Comparison of ENCODE assay signal across 19 cellular contexts in genomic region chr1:30183006-30183405, GRCh38.
"Had no signal": no experiment of that assay in that cellular context is flagged by ENCODE, and none has a peak within 500 bp of the region (broad histone marks: within the 10 kb centered on the region; RNA-seq: fewer than 3 reads in every experiment).

No MANE protein-coding gene starts in this region.

- H3K27ac Mint-ChIP-seq: mesothelial cell of epicardium had no signal

- DNase-seq: dermis blood vessel endothelial cell; dorsolateral prefrontal cortex; effector CD8-positive, alpha-beta T cell; effector memory CD8-positive, alpha-beta T cell; esophagus squamous epithelium; foreskin fibroblast; foreskin melanocyte; gastrocnemius medialis; glutamatergic neuron; heart right ventricle; hippocampal formation; left cardiac atrium; left lung; left ventricle myocardium superior; lower lobe of right lung; mesenchymal stem cell; mucosa of descending colon had no signal

- ATAC-seq: effector memory CD8-positive, alpha-beta T cell; gastrocnemius medialis; heart right ventricle; left cardiac atrium; left lung; left ventricle myocardium superior; lower lobe of right lung; mucosa of descending colon had no signal

- H3K27ac ChIP-seq: coronary artery, dorsolateral prefrontal cortex, esophagus squamous epithelium, gastrocnemius medialis, heart right ventricle, left lung, lower lobe of right lung had no signal

- H3K36me3 Mint-ChIP-seq: mesothelial cell of epicardium had no signal

- H3K4me3 ChIP-seq: coronary artery, dorsolateral prefrontal cortex, esophagus squamous epithelium, gastrocnemius medialis, heart right ventricle, left lung, lower lobe of right lung, mucosa of descending colon had no signal

- H3K9me3 ChIP-seq: esophagus squamous epithelium, gastrocnemius medialis, lower lobe of right lung, mucosa of descending colon had no signal

- H3K36me3 ChIP-seq: esophagus squamous epithelium, gastrocnemius medialis, heart right ventricle, left lung, lower lobe of right lung had no signal

- H3K4me1 Mint-ChIP-seq: mesothelial cell of epicardium had no signal

- H3K4me3 Mint-ChIP-seq: effector memory CD8-positive, alpha-beta T cell; mesothelial cell of epicardium had no signal

- H3K4me1 ChIP-seq: esophagus squamous epithelium, gastrocnemius medialis, heart right ventricle, left lung, lower lobe of right lung had no signal
